In the genomic region with DNA sequence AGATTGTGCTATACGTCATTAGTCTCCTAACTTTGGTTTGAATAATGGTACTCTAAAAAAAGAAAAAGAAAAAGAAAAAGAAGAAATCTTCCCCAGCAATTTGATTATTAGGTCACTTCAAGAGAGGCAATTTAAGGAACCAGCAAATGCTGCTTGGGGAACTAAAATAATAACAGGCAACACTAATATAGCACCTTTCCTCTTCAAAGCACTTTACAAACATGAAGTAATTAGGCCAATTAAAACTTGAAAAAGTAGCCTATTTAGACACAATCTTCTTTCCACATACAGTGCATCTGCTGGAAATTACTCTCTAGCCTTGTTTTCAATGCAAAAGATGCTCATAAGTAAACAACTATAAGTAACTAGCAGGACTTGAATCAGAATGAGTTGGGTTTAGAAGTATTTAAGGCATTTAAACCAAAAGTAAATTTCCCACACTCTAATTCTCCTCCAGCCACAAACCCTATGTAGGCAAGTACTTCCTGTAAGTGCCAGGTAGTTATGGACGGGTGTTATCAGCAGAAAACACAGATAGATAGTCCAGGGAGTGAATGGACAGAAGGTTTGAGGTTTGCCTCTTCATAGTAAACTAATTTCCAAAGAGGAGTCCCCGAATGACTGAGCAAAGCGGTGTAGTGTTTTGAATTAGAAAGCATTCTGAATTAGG, we compare ENCODE assay signal across 25 cellular contexts. TPM values are rescaled to one million over a fixed set of nuclear protein-coding genes. Genes with fewer than 3 reads are reported as not detected.
"Had no signal": no experiment of that assay in that cellular context is flagged by ENCODE, and none has a peak within 500 bp of the region (broad histone marks: within the 10 kb centered on the region; RNA-seq: fewer than 3 reads in every experiment).

No MANE protein-coding gene starts in this region.

- H3K36me3 Mint-ChIP-seq: naive B cell; stimulated activated memory B cell treated with anti-CD40 and anti-IgM and Interleukin-4, amounts not matched to agents 10 μg/mL and 1 μg/mL and 100 μg/mL, for 72 hours had no signal

- H3K36me3 ChIP-seq: pancreas, right lobe of liver, tibial nerve, upper lobe of right lung, vagina had no signal

- DNase-seq: effector CD4-positive, alpha-beta T cell; endodermal cell; erythroblast; foreskin keratinocyte; head of caudate nucleus; left colon; left ventricle myocardium superior; mesendoderm; naive B cell; occipital lobe; pancreas; right lobe of liver; stimulated activated CD4-positive, alpha-beta T cell treated with anti-CD3 and anti-CD28 coated beads, Interleukin-4, amount 100 ng/mL, for 1 hour; stimulated activated naive CD8-positive, alpha-beta T cell treated with anti-CD3 and anti-CD28 coated beads, Interleukin-15, amount 100 ng/mL, for 72 hours; testis; upper lobe of right lung had no signal

- H2AFZ ChIP-seq: hepatocyte had no signal

- H3K4me3 Mint-ChIP-seq: endodermal cell; naive B cell; nephron; stimulated activated memory B cell treated with anti-CD40 and anti-IgM and Interleukin-4, amounts not matched to agents 10 μg/mL and 1 μg/mL and 100 μg/mL, for 72 hours; stimulated activated naive CD8-positive, alpha-beta T cell treated with anti-CD3 and anti-CD28 coated beads, Interleukin-15, amount 100 ng/mL, for 72 hours had no signal

- H3K27ac ChIP-seq: foreskin keratinocyte, hepatocyte, pancreas, right lobe of liver, testis, tibial nerve, upper lobe of right lung, vagina had no signal

- H3K27me3 ChIP-seq: foreskin keratinocyte, hepatocyte, pancreas, right lobe of liver, testis, tibial nerve, upper lobe of right lung, vagina had no signal

- H3K4me1 Mint-ChIP-seq: naive B cell; nephron; stimulated activated naive CD8-positive, alpha-beta T cell treated with anti-CD3 and anti-CD28 coated beads, Interleukin-15, amount 100 ng/mL, for 72 hours had no signal

- H3K4me1 ChIP-seq: foreskin keratinocyte, pancreas, right lobe of liver, testis, tibial nerve, upper lobe of right lung, vagina had no signal

- H3K9me3 ChIP-seq: pancreas, right lobe of liver, testis, tibial nerve, upper lobe of right lung, vagina had no signal

- H3K4me3 ChIP-seq: hepatocyte, lung, pancreas, right lobe of liver, testis, tibial nerve, upper lobe of right lung, vagina had no signal

- H3K27ac Mint-ChIP-seq: endodermal cell; nephron; progenitor cell of endocrine pancreas; stimulated activated memory B cell treated with anti-CD40 and anti-IgM and Interleukin-4, amounts not matched to agents 10 μg/mL and 1 μg/mL and 100 μg/mL, for 72 hours; stimulated activated naive CD8-positive, alpha-beta T cell treated with anti-CD3 and anti-CD28 coated beads, Interleukin-15, amount 100 ng/mL, for 72 hours had no signal

- H3K9me3 Mint-ChIP-seq: nephron; stimulated activated memory B cell treated with anti-CD40 and anti-IgM and Interleukin-4, amounts not matched to agents 10 μg/mL and 1 μg/mL and 100 μg/mL, for 72 hours had no signal

- H3K27me3 Mint-ChIP-seq: naive B cell; progenitor cell of endocrine pancreas; stimulated activated memory B cell treated with anti-CD40 and anti-IgM and Interleukin-4, amounts not matched to agents 10 μg/mL and 1 μg/mL and 100 μg/mL, for 72 hours; stimulated activated naive CD8-positive, alpha-beta T cell treated with anti-CD3 and anti-CD28 coated beads, Interleukin-15, amount 100 ng/mL, for 72 hours had no signal

- H3K4me2 ChIP-seq: hepatocyte had no signal

RNA-seq across cellular contexts. Expression of a gene that starts 44.5 kb away (rescaled TPM):
- total RNA-seq: dermis microvascular lymphatic vessel endothelial cell, endothelial cell of umbilical vein, foreskin keratinocyte had no signal
- polyA plus RNA-seq: endothelial cell of umbilical vein, foreskin keratinocyte had no signal
